23 cellular contexts compared by ENCODE assay signal in the genomic region with DNA sequence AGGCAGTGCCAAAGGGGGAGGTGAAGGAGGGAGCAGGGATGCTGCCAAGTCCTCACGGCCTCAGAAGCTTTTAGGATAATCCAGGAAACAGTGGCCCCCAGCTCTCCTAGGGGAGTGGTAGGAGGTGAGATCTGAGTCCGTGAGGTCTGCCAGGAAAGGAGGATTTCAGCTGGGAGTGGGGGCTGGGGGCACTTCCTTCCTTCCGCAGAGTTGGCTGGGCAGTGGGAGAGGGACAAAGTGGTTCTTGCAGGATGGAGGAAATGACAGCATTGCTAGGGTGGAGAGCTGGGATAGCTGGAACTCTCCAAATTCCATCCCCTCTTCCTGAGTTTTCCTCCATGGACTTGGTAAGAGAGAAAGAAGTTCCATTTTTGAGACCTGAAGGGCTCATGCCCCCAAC. TPM values are rescaled to one million over a fixed set of nuclear protein-coding genes. Genes with fewer than 3 reads are reported as not detected.
"Had no signal": no experiment of that assay in that cellular context is flagged by ENCODE, and none has a peak within 500 bp of the region (broad histone marks: within the 10 kb centered on the region; RNA-seq: fewer than 3 reads in every experiment).

No MANE protein-coding gene starts in this region.

- ATAC-seq: activated CD8-positive, alpha-beta memory T cell treated with anti-CD3 and anti-CD28 coated beads, Interleukin-2, amount 10 ng/mL, durations not matched to agents 7 days and 5 days; body of pancreas; gastrocnemius medialis; left ventricle myocardium superior; stimulated activated naive CD8-positive, alpha-beta T cell treated with anti-CD3 and anti-CD28 coated beads, Interleukin-15, Interleukin-2, amounts not matched to agents 100 U/mL and 50 U/mL, for 24 hours had no signal

- H3K9me3 Mint-ChIP-seq: activated naive CD8-positive, alpha-beta T cell treated with anti-CD3 and anti-CD28 coated beads, Interleukin-2, amount 10 ng/mL, durations not matched to agents 7 days and 5 days had no signal

- DNase-seq: activated CD4-positive, alpha-beta T cell treated with anti-CD3 and anti-CD28 coated beads for 1 hour; activated CD4-positive, alpha-beta T cell treated with anti-CD3 and anti-CD28 coated beads, Interleukin-2, amount 50 U/mL, for 48 hours; activated CD8-positive, alpha-beta memory T cell treated with anti-CD3 and anti-CD28 coated beads, Interleukin-2, amount 10 ng/mL, durations not matched to agents 7 days and 5 days; activated naive CD4-positive, alpha-beta T cell; activated naive CD8-positive, alpha-beta T cell treated with anti-CD3 and anti-CD28 coated beads, Interleukin-2, amount 10 ng/mL, durations not matched to agents 7 days and 5 days; amygdala; body of pancreas; gastrocnemius medialis; head of caudate nucleus; kidney glomerular epithelial cell; left ventricle myocardium superior; midbrain; occipital lobe; retina; stimulated activated CD4-positive, alpha-beta T cell treated with anti-CD3 and anti-CD28 coated beads, Interleukin-2, amount 100 ng/mL, for 24 hours; stimulated activated naive CD8-positive, alpha-beta T cell treated with anti-CD3 and anti-CD28 coated beads, Interleukin-15, Interleukin-2, amounts not matched to agents 100 U/mL and 50 U/mL, for 24 hours; substantia nigra; SW 1271; T-helper 2 cell; tibial artery; uterus; WERI-Rb-1 had no signal

- H3K9me3 ChIP-seq: body of pancreas, gastrocnemius medialis, tibial artery, uterus had no signal

- H3K27ac ChIP-seq: body of pancreas, gastrocnemius medialis, tibial artery, uterus, WERI-Rb-1 had no signal

- H3K36me3 ChIP-seq: gastrocnemius medialis, tibial artery, uterus, WERI-Rb-1 had no signal

- H3K4me3 Mint-ChIP-seq: activated CD8-positive, alpha-beta memory T cell treated with anti-CD3 and anti-CD28 coated beads, Interleukin-2, amount 10 ng/mL, durations not matched to agents 7 days and 5 days; activated naive CD8-positive, alpha-beta T cell treated with anti-CD3 and anti-CD28 coated beads, Interleukin-2, amount 10 ng/mL, durations not matched to agents 7 days and 5 days had no signal

- H3K36me3 Mint-ChIP-seq: activated CD8-positive, alpha-beta memory T cell treated with anti-CD3 and anti-CD28 coated beads, Interleukin-2, amount 10 ng/mL, durations not matched to agents 7 days and 5 days; activated naive CD8-positive, alpha-beta T cell treated with anti-CD3 and anti-CD28 coated beads, Interleukin-2, amount 10 ng/mL, durations not matched to agents 7 days and 5 days had no signal

- H3K27ac Mint-ChIP-seq: activated CD8-positive, alpha-beta memory T cell treated with anti-CD3 and anti-CD28 coated beads, Interleukin-2, amount 10 ng/mL, durations not matched to agents 7 days and 5 days; activated naive CD8-positive, alpha-beta T cell treated with anti-CD3 and anti-CD28 coated beads, Interleukin-2, amount 10 ng/mL, durations not matched to agents 7 days and 5 days had no signal

- H3K4me3 ChIP-seq: body of pancreas, gastrocnemius medialis, tibial artery, uterus had no signal

RNA-seq across cellular contexts. Expression of gene LRRC46, which starts 24.3 kb away (rescaled TPM):
- total RNA-seq: body of pancreas, left ventricle myocardium superior, occipital lobe, posterior vena cava had no signal
